In genomic region chr19:15419413-15420025, GRCh38 we compare ENCODE assay signal across 1 cellular context.
TF ChIP-seq lines count a peak whose summit lies in the region.

No MANE protein-coding gene starts in this region.

TF ChIP-seq in WTC11, 78 proteins besides CTCF, POLR2A, EP300 and RAD21 (continued from another document):
- TF ChIP-seq MAX (CRISPR knock-in tag; IDR thresholded peaks at IDR 0.05) = no peak
- TF ChIP-seq RELA (CRISPR knock-in tag; IDR thresholded peaks at IDR 0.05; ENCODE audit: borderline replicate concordance) = no peak
- no peak for TF ChIP-seq ESRRA (CRISPR knock-in tag; IDR thresholded peaks at IDR 0.05; ENCODE audit: borderline replicate concordance)
- no peak for TF ChIP-seq ATF6 (CRISPR knock-in tag; IDR thresholded peaks at IDR 0.05)
- no peak for TF ChIP-seq CBFB (CRISPR knock-in tag; IDR thresholded peaks at IDR 0.05; ENCODE audit: low read depth)
- no peak for TF ChIP-seq ZNF512 (CRISPR knock-in tag; IDR thresholded peaks at IDR 0.05; ENCODE audit: borderline replicate concordance)
- no peak for TF ChIP-seq ZNF219 (CRISPR knock-in tag; IDR thresholded peaks at IDR 0.05; ENCODE audit: borderline replicate concordance)
- TF ChIP-seq ZNF317 (CRISPR knock-in tag; IDR thresholded peaks at IDR 0.05; ENCODE audit: borderline replicate concordance, low read depth) = no peak
